Comparison of ENCODE assay signal across 28 cellular contexts in genomic region chr4:96839441-96839840, GRCh38.
DNase-seq lines count a peak whose midpoint lies in the region; ATAC-seq, FAIRE-seq and TF ChIP-seq lines count a peak whose summit lies in the region.
"Had no signal": no experiment of that assay in that cellular context is flagged by ENCODE, and none has a peak within 500 bp of the region (broad histone marks: within the 10 kb centered on the region; RNA-seq: fewer than 3 reads in every experiment).

No MANE protein-coding gene starts in this region.

- H4K20me1 ChIP-seq in GM12878 (ENCODE audit: control insufficient read depth, insufficient read depth): no peaks in the 10 kb centered on the region
- H4K20me1 ChIP-seq: BLaER1 had no signal

- no peak overlapping the region for H3K9ac ChIP-seq in GM12878 (ENCODE audit: control insufficient read depth, insufficient read depth, low read length)
- H3K9ac ChIP-seq: BLaER1 had no signal

- POLR2A ChIA-PET in GM12878 (lab: Charles Lee): no interaction called here

- no peak overlapping the region for H3K27ac ChIP-seq in GM12878 (ENCODE audit: control insufficient read depth, insufficient read depth)
- H3K27ac ChIP-seq in stomach: no peak overlapping the region
- no peak overlapping the region for H3K27ac ChIP-seq in SJCRH30
- H3K27ac ChIP-seq: BLaER1 had no signal

- FAIRE-seq in GM12891 (lab: Jason Lieb, UNC): no peak
- FAIRE-seq in GM12878 (lab: Jason Lieb, UNC): no peak
- FAIRE-seq: A204.1, GM12892, GM18507, GM19239 had no signal

- H3K36me3 ChIP-seq in GM12878 (ENCODE audit: control insufficient read depth in 2 of 2, insufficient read depth in 2 of 2, low read length in 1 of 2): no peaks in the 10 kb centered on the region
- no peaks in the 10 kb centered on the region for H3K36me3 ChIP-seq in stomach
- H3K36me3 ChIP-seq in SJCRH30: no peaks in the 10 kb centered on the region
- H3K36me3 ChIP-seq: BE2C, BLaER1 had no signal

- RAD21 ChIA-PET in GM12878 (lab: Charles Lee; ENCODE audit: unreplicated experiment): no interaction called here

- CTCF ChIA-PET in GM12878 (lab: Yijun Ruan, JAX): no interaction called here

- intact Hi-C loops in GM12878 (cut with micrococcal nuclease; ENCODE audit: unreplicated experiment): no loop called here
- intact Hi-C loops in stomach (cut with DNase I; ENCODE audit: low total_unique reads): no loop called here

- H3K4me1 ChIP-seq in GM12878 (ENCODE audit: control insufficient read depth, insufficient read depth, low read length): no peaks in the 10 kb centered on the region
- H3K4me1 ChIP-seq in stomach: no peaks in the 10 kb centered on the region
- no peaks in the 10 kb centered on the region for H3K4me1 ChIP-seq in SJCRH30
- H3K4me1 ChIP-seq: BE2C, BLaER1 had no signal

- no peaks in the 10 kb centered on the region for H3K79me2 ChIP-seq in GM12878 (ENCODE audit: control insufficient read depth, insufficient read depth, low read length)

- no TSS peak for BruUV-seq in GM12878 (replicated peaks; lab: Mats Ljungman, UMichigan)

- 19% methylated on average over 2 of the region's 2 CpGs for WGBS in GM12878 (ENCODE audit: insufficient coverage, insufficient replicate concordance, low lambda C conversion rate, missing lambda C conversion rate)
- 78 to 84% (median 80%) methylated on average over 2 of the region's 2 CpGs for WGBS in stomach, 5 donors

- TF ChIP-seq EP300 in GM12878 (IDR thresholded peaks at IDR 0.05; ENCODE audit: borderline replicate concordance in 1 of 2, control insufficient read depth in 1 of 2, low read depth in 2 of 2, low read length in 2 of 2) (peak in 1 of 2 experiments; percentile 74; a peak in 2 of 4 replicates), stomach (IDR thresholded peaks at IDR 0.05) (no peak)

- no peak overlapping the region for H2AFZ ChIP-seq in GM12878 (ENCODE audit: control insufficient read depth, low read depth, low read length)

- DNase-seq in GM12891 (ENCODE audit: insufficient read length, low spot score) (no peak), GM12878 (ENCODE audit: low read depth, low spot score) (no peak), stomach (no peak), SJCRH30 (no peak), GM19238 (ENCODE audit: insufficient read length, low spot score) (no peak)
- DNase-seq: 8988T; ACHN; BE2C; C1 segment of cervical spinal cord; CD4-positive, alpha-beta memory T cell; CD4-positive, CD25-positive, alpha-beta regulatory T cell; CD8-positive, alpha-beta memory T cell; COR-L47; DMS 273 treated with DMSO at 0.1 percent for 48 hours; DMS153; DMS53; DMS79; DND-41; EL; GDM1 had no signal

- H3K4me3 ChIP-seq in GM12878 (no peak overlapping the region), stomach (no peak overlapping the region), SJCRH30 (no peak overlapping the region)
- H3K4me3 ChIP-seq: BLaER1 had no signal

- TF ChIP-seq POLR2A in GM12891 (IDR thresholded peaks at IDR 0.05; ENCODE audit: low read depth, low read length): no peak
- TF ChIP-seq POLR2A in GM12878 (IDR thresholded peaks at IDR 0.05; ENCODE audit: low read depth, low read length): no peak
- TF ChIP-seq POLR2A in stomach (IDR thresholded peaks at IDR 0.05): no peak

- in situ Hi-C loops in GM12878 (cut with MboI): no loop called here

- TF ChIP-seq RAD21 in GM12878 (IDR thresholded peaks at IDR 0.05; ENCODE audit: insufficient read depth, low read depth, low read length): no peak

- H3K4me2 ChIP-seq in GM12878 (ENCODE audit: control insufficient read depth, insufficient read depth): no peak overlapping the region
- H3K4me2 ChIP-seq: BLaER1 had no signal

- TF ChIP-seq CTCF in GM12878 (IDR thresholded peaks at IDR 0.05 in 2 of 3, conservative IDR thresholded peaks at IDR 0.05 in 1 of 3; ENCODE audit: control insufficient read depth in 2 of 3, extremely low read depth in 1 of 3, insufficient read depth in 1 of 3, low read depth in 3 of 3, low read length in 3 of 3) (no peak), stomach (IDR thresholded peaks at IDR 0.05) (no peak)

- SMC1A ChIA-PET in GM12878 (lab: Charles Lee; ENCODE audit: uncharacterized antibody, unreplicated experiment): no interaction called here

- ATAC-seq in GM18868 (IDR thresholded peaks at IDR 0.05; ENCODE audit: unreplicated experiment): peak; percentile 46
- peak; percentile 56 for ATAC-seq in HG03432 (IDR thresholded peaks at IDR 0.05; ENCODE audit: unreplicated experiment)
- ATAC-seq in GM12878: peak; percentile 88
- ATAC-seq in HG03025 (IDR thresholded peaks at IDR 0.05; ENCODE audit: low FRiP score, unreplicated experiment): no peak

- H3K27me3 ChIP-seq in GM12878 (replicated peaks in 1 of 2; ENCODE audit: control insufficient read depth in 2 of 2, insufficient read depth in 2 of 2, low read length in 1 of 2) (no peaks in the 10 kb centered on the region), stomach (no peaks in the 10 kb centered on the region), SJCRH30 (peaks cover 3% of the 10 kb centered on the region; the same call in 1 of the 2 replicates)
- H3K27me3 ChIP-seq: BE2C, BLaER1 had no signal

- no peaks in the 10 kb centered on the region for H3K9me3 ChIP-seq in GM12878 (replicated peaks; ENCODE audit: control insufficient read depth, insufficient read depth, low read length)
- no peaks in the 10 kb centered on the region for H3K9me3 ChIP-seq in stomach
- no peaks in the 10 kb centered on the region for H3K9me3 ChIP-seq in SJCRH30 (replicated peaks)
- H3K9me3 ChIP-seq: BE2C, BLaER1 had no signal

TF ChIP-seq in GM12891, 5 proteins besides CTCF, POLR2A, EP300 and RAD21:
- no peak for TF ChIP-seq TAF1 (IDR thresholded peaks at IDR 0.05; ENCODE audit: low read depth, low read length)
- peak; percentile 45 for TF ChIP-seq SPI1 (IDR thresholded peaks at IDR 0.05; ENCODE audit: low read depth, low read length)
- TF ChIP-seq PAX5 (IDR thresholded peaks at IDR 0.05; ENCODE audit: insufficient read depth, low read length, severe bottlenecking): no peak
- no peak for TF ChIP-seq POU2F2 (IDR thresholded peaks at IDR 0.05; ENCODE audit: low read depth, low read length)
- no peak for TF ChIP-seq POLR2AphosphoS5 (IDR thresholded peaks at IDR 0.05; ENCODE audit: low read depth, low read length)

TF ChIP-seq in GM12878, 131 proteins besides CTCF, POLR2A, EP300 and RAD21 (continues in another document):
- TF ChIP-seq NFIC (IDR thresholded peaks at IDR 0.05; ENCODE audit: low read depth, low read length): peak; percentile 33; the same call in 1 of the 2 replicates
- no peak for TF ChIP-seq HSF1 (IDR thresholded peaks at IDR 0.05; ENCODE audit: low read depth, low read length)
- TF ChIP-seq ZNF217 (IDR thresholded peaks at IDR 0.05): 0 out of 2 replicates have a peak, but pooled peaks have one; percentile 32
- peak; percentile 62 for TF ChIP-seq JUNB (IDR thresholded peaks at IDR 0.05)
- TF ChIP-seq IKZF1 (conservative IDR thresholded peaks at IDR 0.05): 0 out of 2 replicates have a peak, but pooled peaks have one; percentile 14
- TF ChIP-seq RB1 (IDR thresholded peaks at IDR 0.05; ENCODE audit: borderline replicate concordance): no peak
- peak; percentile 11 for TF ChIP-seq MEF2B (IDR thresholded peaks at IDR 0.05; ENCODE audit: partially characterized antibody, poor library complexity, severe bottlenecking)
- TF ChIP-seq IKZF2 (IDR thresholded peaks at IDR 0.05): peak in 1 of 2 experiments; percentile 45; a peak in 1 of 4 replicates
- TF ChIP-seq SPI1 (IDR thresholded peaks at IDR 0.05; ENCODE audit: borderline replicate concordance, insufficient read depth, low read depth, low read length): peak; percentile 45; the same call in 1 of the 2 replicates
- TF ChIP-seq BCL11A (IDR thresholded peaks at IDR 0.05; ENCODE audit: low read depth, low read length): peak; percentile 55; the same call in 1 of the 2 replicates
- no peak for TF ChIP-seq ZNF592 (IDR thresholded peaks at IDR 0.05)
- TF ChIP-seq MTA2 (IDR thresholded peaks at IDR 0.05; ENCODE audit: low read depth): peak; percentile 92
- TF ChIP-seq BMI1 (IDR thresholded peaks at IDR 0.05; ENCODE audit: borderline replicate concordance): peak; percentile 79
